In the genomic region with DNA sequence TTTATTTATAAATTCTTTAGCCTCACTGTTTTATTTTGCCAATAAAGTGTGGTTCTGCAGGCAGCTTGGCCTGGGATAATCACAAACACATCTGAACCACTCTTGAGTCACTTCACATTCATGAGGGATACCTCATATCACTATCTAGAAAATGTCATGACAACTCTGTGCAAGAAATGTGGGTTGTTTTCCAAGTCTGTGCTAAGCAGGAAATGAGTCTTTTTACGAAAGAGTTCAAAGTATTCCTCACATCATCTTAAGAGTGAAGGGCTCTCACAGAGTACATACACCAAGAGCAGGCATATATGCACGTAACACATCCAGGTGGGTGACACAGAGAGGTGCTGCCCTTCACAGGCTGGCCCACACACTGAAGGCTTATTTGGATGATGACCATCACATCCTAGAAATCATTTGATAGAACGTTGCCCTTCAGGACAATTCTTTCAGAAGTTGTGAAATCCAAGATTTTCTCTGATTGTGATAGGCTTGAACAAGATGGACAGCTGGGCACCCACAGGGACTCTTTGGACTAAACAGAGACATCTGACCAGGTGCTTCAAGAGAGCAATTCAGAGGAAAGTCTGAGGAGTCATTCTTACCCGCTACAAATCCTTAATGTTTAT, we compare ENCODE assay signal across 18 cellular contexts.
DNase-seq lines count a peak whose midpoint lies in the region; ATAC-seq lines count a peak whose summit lies in the region.
"Had no signal": no experiment of that assay in that cellular context is flagged by ENCODE, and none has a peak within 500 bp of the region (broad histone marks: within the 10 kb centered on the region; RNA-seq: fewer than 3 reads in every experiment).

No MANE protein-coding gene starts in this region.

- H2AFZ ChIP-seq in ACC112 (ENCODE audit: low read length, unreplicated experiment) = peak overlapping the region; percentile 16

- H3K36me3 ChIP-seq in ACC112 (ENCODE audit: insufficient read depth, low read length) = no peaks in the 10 kb centered on the region
- H3K36me3 ChIP-seq: gastroesophageal sphincter, Peyer's patch had no signal

- DNase-seq in HS-27A (ENCODE audit: low read depth) = peak; percentile 62
- peak; percentile 48 for DNase-seq in amniotic stem cell (lab: John Stamatoyannopoulos, UW)
- peak; percentile 26 for DNase-seq in fibroblast of the conjunctiva (ENCODE audit: low read depth)
- no peak for DNase-seq in NCI-H1694 (lab: John Stamatoyannopoulos, UW)
- no peak for DNase-seq in NCI-H2227 treated with DMSO at 0.1 percent for 48 hours (lab: John Stamatoyannopoulos, UW)
- DNase-seq in glomerular visceral epithelial cell (ENCODE audit: extremely low spot score) = no peak
- DNase-seq: activated CD4-positive, CD25-positive, alpha-beta regulatory T cell treated with anti-CD3 and anti-CD28 coated beads, Interleukin-2, amount 50 U/mL, for 72 hours; activated naive CD8-positive, alpha-beta T cell treated with anti-CD3 and anti-CD28 coated beads, Interleukin-2, amount 50 U/mL, for 24 hours; activated T-cell treated with anti-CD3 and anti-CD28 coated beads, Interleukin-2, amount 50 U/mL, for 1 hour; GOT3; KG1; NCI-H146; NCI-H524; Peyer's patch; stimulated activated naive CD4-positive, alpha-beta T cell had no signal

- no peak for ATAC-seq in HG03095 (IDR thresholded peaks at IDR 0.05; ENCODE audit: unreplicated experiment)
- ATAC-seq: activated naive CD8-positive, alpha-beta T cell treated with anti-CD3 and anti-CD28 coated beads, Interleukin-2, amount 50 U/mL, for 24 hours; gastroesophageal sphincter had no signal

- H3K4me3 ChIP-seq in ACC112 (ENCODE audit: low read depth, low read length) = no peak overlapping the region
- H3K4me3 ChIP-seq: gastroesophageal sphincter, Peyer's patch had no signal

- H3K4me1 ChIP-seq in ACC112 (ENCODE audit: control insufficient read depth, insufficient read depth, low read length, unreplicated experiment) = peaks cover 16% of the 10 kb centered on the region
- H3K4me1 ChIP-seq: Peyer's patch had no signal

- H3K27ac ChIP-seq in ACC112 (ENCODE audit: low read depth, low read length) = peak overlapping the region; percentile 76
- H3K27ac ChIP-seq: gastroesophageal sphincter, Peyer's patch had no signal

- no peaks in the 10 kb centered on the region for H3K79me2 ChIP-seq in ACC112 (ENCODE audit: control insufficient read depth, insufficient read depth, low read length, unreplicated experiment)

- H3K27me3 ChIP-seq in ACC112 (ENCODE audit: insufficient read depth, low read length) = no peaks in the 10 kb centered on the region
- H3K27me3 ChIP-seq: gastroesophageal sphincter, Peyer's patch had no signal

Comparison
In these comparisons a context has a peak if more than half of its experiments do, and no peak if none do; other contexts are left out.
1. DNase-seq: peak in HS-27A (single experiment), amniotic stem cell (single experiment) and fibroblast of the conjunctiva (single experiment); none in NCI-H1694 (single experiment), NCI-H2227 treated with DMSO at 0.1 percent for 48 hours (single experiment) and glomerular visceral epithelial cell (single experiment).